1 cellular context compared by ENCODE assay signal in the genomic region with DNA sequence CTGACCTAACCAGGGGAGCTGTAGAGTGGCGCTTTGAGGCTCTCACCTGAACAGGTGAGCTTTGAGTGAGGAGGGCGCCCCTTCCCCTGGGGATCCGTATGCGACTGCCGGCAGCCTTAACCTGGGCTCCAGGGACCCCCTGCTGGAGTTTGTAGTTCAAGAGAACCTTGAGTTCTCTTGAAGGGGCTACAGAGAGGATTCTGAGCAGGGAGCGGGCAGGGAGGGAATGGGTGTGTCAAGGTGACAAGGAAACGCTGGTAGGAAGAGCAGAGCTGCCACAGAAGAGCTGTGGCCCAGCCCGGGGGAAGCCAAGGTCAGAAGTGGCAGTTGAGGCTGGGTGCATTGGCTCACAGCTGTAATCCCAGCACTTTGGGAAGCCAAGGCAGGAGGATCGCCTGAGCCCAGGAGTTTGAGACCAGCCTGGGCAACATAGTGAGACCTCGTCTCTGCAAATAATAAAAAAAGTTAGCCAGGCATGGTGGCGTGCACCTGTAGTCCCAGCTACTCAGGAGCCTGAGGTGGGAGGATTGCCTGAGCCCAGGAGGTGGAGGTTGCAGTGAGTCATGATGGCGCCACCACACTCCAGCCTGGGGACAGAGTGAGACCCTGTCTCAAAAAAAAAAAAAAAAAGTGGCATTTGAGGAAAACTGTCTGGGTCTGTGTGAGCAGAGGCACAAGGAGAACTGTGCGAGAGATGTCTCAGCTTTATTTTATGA.
TF ChIP-seq lines count a peak whose summit lies in the region.

No MANE protein-coding gene starts in this region.

TF ChIP-seq in HepG2, 621 proteins besides CTCF, POLR2A, EP300 and RAD21 (continues in another document):
- TF ChIP-seq ZNF329 (CRISPR knock-in tag; IDR thresholded peaks at IDR 0.05; ENCODE audit: low read depth): peak; percentile 20; the same call in 1 of the 2 replicates
- TF ChIP-seq, protein P1, sequence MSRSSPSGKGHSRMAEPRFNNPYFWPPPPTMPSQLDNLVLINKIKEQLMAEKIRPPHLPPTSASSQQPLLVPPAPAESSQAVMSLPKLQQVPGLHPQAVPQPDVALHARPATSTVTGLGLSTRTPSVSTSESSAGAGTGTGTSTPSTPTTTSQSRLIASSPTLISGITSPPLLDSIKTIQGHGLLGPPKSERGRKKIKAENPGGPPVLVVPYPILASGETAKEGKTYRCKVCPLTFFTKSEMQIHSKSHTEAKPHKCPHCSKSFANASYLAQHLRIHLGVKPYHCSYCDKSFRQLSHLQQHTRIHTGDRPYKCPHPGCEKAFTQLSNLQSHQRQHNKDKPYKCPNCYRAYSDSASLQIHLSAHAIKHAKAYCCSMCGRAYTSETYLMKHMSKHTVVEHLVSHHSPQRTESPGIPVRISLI (CRISPR knock-in tag; IDR thresholded peaks at IDR 0.05; ENCODE audit: borderline replicate concordance): peak; percentile 84
- no peak for TF ChIP-seq KMT2A (CRISPR knock-in tag; IDR thresholded peaks at IDR 0.05)
- TF ChIP-seq TGIF2 (CRISPR knock-in tag; IDR thresholded peaks at IDR 0.05): 0 out of 2 replicates have a peak, but pooled peaks have one; percentile 14
- no peak for TF ChIP-seq TCF12 (IDR thresholded peaks at IDR 0.05)
- no peak for TF ChIP-seq TCF12 (CRISPR knock-in tag; IDR thresholded peaks at IDR 0.05)
- no peak; the same call in none of the 2 replicates for TF ChIP-seq ZNF121 (CRISPR knock-in tag; IDR thresholded peaks at IDR 0.05)
- no peak for TF ChIP-seq HCFC1 (IDR thresholded peaks at IDR 0.05; ENCODE audit: low read depth, low read length)
- TF ChIP-seq ARID3A (IDR thresholded peaks at IDR 0.05; ENCODE audit: low read depth, low read length): no peak
- TF ChIP-seq ZNF678 (CRISPR knock-in tag; IDR thresholded peaks at IDR 0.05): peak; percentile 81; the same call in 1 of the 2 replicates
- 0 out of 2 replicates have a peak, but pooled peaks have one; percentile 2 for TF ChIP-seq ZNF770 (CRISPR knock-in tag; IDR thresholded peaks at IDR 0.05)
- TF ChIP-seq ZNF501 (CRISPR knock-in tag; IDR thresholded peaks at IDR 0.05): peak; percentile 51
- TF ChIP-seq ZNF512 (CRISPR knock-in tag; IDR thresholded peaks at IDR 0.05): no peak
- peak; percentile 48; the same call in 1 of the 2 replicates for TF ChIP-seq ZBTB46 (CRISPR knock-in tag; IDR thresholded peaks at IDR 0.05; ENCODE audit: borderline replicate concordance)
- peak; percentile 8; the same call in 1 of the 2 replicates for TF ChIP-seq FOXP4 (CRISPR knock-in tag; IDR thresholded peaks at IDR 0.05)
- 0 out of 2 replicates have a peak, but pooled peaks have one; percentile 12 for TF ChIP-seq ZNF225 (CRISPR knock-in tag; IDR thresholded peaks at IDR 0.05)
- TF ChIP-seq ZBTB4 (CRISPR knock-in tag; IDR thresholded peaks at IDR 0.05; ENCODE audit: borderline replicate concordance): 0 out of 2 replicates have a peak, but pooled peaks have one; percentile 3
- peak; percentile 24; the same call in 1 of the 2 replicates for TF ChIP-seq EEA1 (CRISPR knock-in tag; IDR thresholded peaks at IDR 0.05; ENCODE audit: borderline replicate concordance)
- TF ChIP-seq MIER2 (CRISPR knock-in tag; IDR thresholded peaks at IDR 0.05): no peak
- TF ChIP-seq MBNL3 (CRISPR knock-in tag; conservative IDR thresholded peaks at IDR 0.05): no peak
- no peak for TF ChIP-seq RORA (CRISPR knock-in tag; IDR thresholded peaks at IDR 0.05)
- TF ChIP-seq, protein P2, sequence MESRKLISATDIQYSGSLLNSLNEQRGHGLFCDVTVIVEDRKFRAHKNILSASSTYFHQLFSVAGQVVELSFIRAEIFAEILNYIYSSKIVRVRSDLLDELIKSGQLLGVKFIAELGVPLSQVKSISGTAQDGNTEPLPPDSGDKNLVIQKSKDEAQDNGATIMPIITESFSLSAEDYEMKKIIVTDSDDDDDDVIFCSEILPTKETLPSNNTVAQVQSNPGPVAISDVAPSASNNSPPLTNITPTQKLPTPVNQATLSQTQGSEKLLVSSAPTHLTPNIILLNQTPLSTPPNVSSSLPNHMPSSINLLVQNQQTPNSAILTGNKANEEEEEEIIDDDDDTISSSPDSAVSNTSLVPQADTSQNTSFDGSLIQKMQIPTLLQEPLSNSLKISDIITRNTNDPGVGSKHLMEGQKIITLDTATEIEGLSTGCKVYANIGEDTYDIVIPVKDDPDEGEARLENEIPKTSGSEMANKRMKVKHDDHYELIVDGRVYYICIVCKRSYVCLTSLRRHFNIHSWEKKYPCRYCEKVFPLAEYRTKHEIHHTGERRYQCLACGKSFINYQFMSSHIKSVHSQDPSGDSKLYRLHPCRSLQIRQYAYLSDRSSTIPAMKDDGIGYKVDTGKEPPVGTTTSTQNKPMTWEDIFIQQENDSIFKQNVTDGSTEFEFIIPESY (CRISPR knock-in tag; IDR thresholded peaks at IDR 0.05): peak; percentile 87
- no peak for TF ChIP-seq ZMAT3 (CRISPR knock-in tag; conservative IDR thresholded peaks at IDR 0.05)
- TF ChIP-seq ZNF850 (CRISPR knock-in tag; conservative IDR thresholded peaks at IDR 0.05): no peak
- peak; percentile 72 for TF ChIP-seq FOSL2 (CRISPR knock-in tag; IDR thresholded peaks at IDR 0.05)
- TF ChIP-seq PHF5A (CRISPR knock-in tag; IDR thresholded peaks at IDR 0.05; ENCODE audit: low read depth, unreplicated experiment): no peak
- TF ChIP-seq ZFP91 (CRISPR knock-in tag; IDR thresholded peaks at IDR 0.05; ENCODE audit: borderline replicate concordance): peak; percentile 22; the same call in 1 of the 2 replicates
- TF ChIP-seq SAFB2 (CRISPR knock-in tag; IDR thresholded peaks at IDR 0.05; ENCODE audit: borderline replicate concordance, low read depth): no peak
- TF ChIP-seq ZNF737 (CRISPR knock-in tag; IDR thresholded peaks at IDR 0.05; ENCODE audit: borderline replicate concordance): no peak
- no peak for TF ChIP-seq HMG20B (CRISPR knock-in tag; conservative IDR thresholded peaks at IDR 0.05)
- TF ChIP-seq MXD4 (CRISPR knock-in tag; IDR thresholded peaks at IDR 0.05): no peak
- TF ChIP-seq ZNF639 (CRISPR knock-in tag; conservative IDR thresholded peaks at IDR 0.05): peak; percentile 5; the same call in 1 of the 2 replicates
- TF ChIP-seq ZNF451 (CRISPR knock-in tag; IDR thresholded peaks at IDR 0.05): no peak
- TF ChIP-seq, protein P3, sequence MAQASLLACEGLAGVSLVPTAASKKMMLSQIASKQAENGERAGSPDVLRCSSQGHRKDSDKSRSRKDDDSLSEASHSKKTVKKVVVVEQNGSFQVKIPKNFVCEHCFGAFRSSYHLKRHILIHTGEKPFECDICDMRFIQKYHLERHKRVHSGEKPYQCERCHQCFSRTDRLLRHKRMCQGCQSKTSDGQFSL (CRISPR knock-in tag; IDR thresholded peaks at IDR 0.05): no peak
- TF ChIP-seq ZNF274 (CRISPR knock-in tag; IDR thresholded peaks at IDR 0.05): no peak
